Comparison of ENCODE assay signal across 17 cellular contexts in genomic region chr18:78816916-78817315, GRCh38.
A peak's percentile ranks its signal among the peaks of the same experiment; 100 is the strongest.
DNase-seq lines count a peak whose midpoint lies in the region; ATAC-seq and TF ChIP-seq lines count a peak whose summit lies in the region.
"Had no signal": no experiment of that assay in that cellular context is flagged by ENCODE, and none has a peak within 500 bp of the region (broad histone marks: within the 10 kb centered on the region; RNA-seq: fewer than 3 reads in every experiment).

No MANE protein-coding gene starts in this region.

- WGBS in spleen, 5 donors = 89 to 96% (median 93%) methylated on average over 18 to 21 of the region's 21 CpGs

- H3K36me3 ChIP-seq in BLaER1 treated with 17β-estradiol and CSF1 and Interleukin-3, amounts not matched to agents 10 nM and 100 nM = no peaks in the 10 kb centered on the region
- H3K36me3 ChIP-seq in spleen = no peaks in the 10 kb centered on the region
- H3K36me3 ChIP-seq: BE2C, BLaER1 had no signal

- intact Hi-C loops in spleen (cut with DNase I; ENCODE audit: low total_unique reads) = no loop called here

- H3K9ac ChIP-seq in BLaER1 treated with 17β-estradiol and CSF1 and Interleukin-3, amounts not matched to agents 10 nM and 100 nM = no peak overlapping the region
- H3K9ac ChIP-seq: BLaER1 had no signal

- no peaks in the 10 kb centered on the region for H4K20me1 ChIP-seq in BLaER1 treated with 17β-estradiol and CSF1 and Interleukin-3, amounts not matched to agents 10 nM and 100 nM
- H4K20me1 ChIP-seq: BLaER1 had no signal

- TF ChIP-seq CTCF in spleen (IDR thresholded peaks at IDR 0.05 in 8 of 11, conservative IDR thresholded peaks at IDR 0.05 in 3 of 11) = no peak

- H3K27me3 ChIP-seq in BLaER1 treated with 17β-estradiol and CSF1 and Interleukin-3, amounts not matched to agents 10 nM and 100 nM = no peaks in the 10 kb centered on the region
- peaks cover 0 to 94% (median 0%) of the 10 kb centered on the region in 7 donors for H3K27me3 ChIP-seq in spleen (replicated peaks in 1 of 7)
- H3K27me3 ChIP-seq: BLaER1 had no signal

- no peak for TF ChIP-seq POLR2A in spleen (IDR thresholded peaks at IDR 0.05)

- DNase-seq in mesenteric fat pad (ENCODE audit: low spot score) (peak; percentile 33), spleen (peak; percentile 51)
- DNase-seq in NK-92 treated with Interleukin-12 subunit alpha and Interleukin-12 subunit beta, amount 100 ng/mL, for 24 hours (lab: John Stamatoyannopoulos, UW) = no peak
- DNase-seq: 8988T; ACHN; BE2C; Caco-2; Calu3; CD4-positive, alpha-beta T cell; CD8-positive, alpha-beta T cell; DMS79 treated with DMSO at 0.1 percent for 48 hours; GF-D8 had no signal

- peak overlapping the region in 1 of 11 experiments; percentile 28; a peak in 1 of 22 replicates for H3K27ac ChIP-seq in BLaER1 treated with 17β-estradiol and CSF1 and Interleukin-3, amounts not matched to agents 10 nM and 100 nM
- H3K27ac ChIP-seq in spleen = no peak overlapping the region
- H3K27ac ChIP-seq: BLaER1, C4-2B had no signal

- H3K4me1 ChIP-seq in BLaER1 treated with 17β-estradiol and CSF1 and Interleukin-3, amounts not matched to agents 10 nM and 100 nM = peaks cover 0 to 30% (median 14%) of the 10 kb centered on the region in 10 experiments; a peak in 14 of 20 replicates
- H3K4me1 ChIP-seq in spleen = no peaks in the 10 kb centered on the region
- H3K4me1 ChIP-seq: BE2C, Caco-2 had no signal

- peak overlapping the region in 9 of 11 experiments; percentile 36 to 83 (median 53); a peak in 15 of 22 replicates for H3K4me2 ChIP-seq in BLaER1 treated with 17β-estradiol and CSF1 and Interleukin-3, amounts not matched to agents 10 nM and 100 nM
- H3K4me2 ChIP-seq: BLaER1 had no signal

- H3K4me3 ChIP-seq in BLaER1 treated with 17β-estradiol and CSF1 and Interleukin-3, amounts not matched to agents 10 nM and 100 nM = no peak overlapping the region
- H3K4me3 ChIP-seq in spleen = no peak overlapping the region
- H3K4me3 ChIP-seq: BLaER1 had no signal

- no peaks in the 10 kb centered on the region for H3K9me3 ChIP-seq in BLaER1 treated with 17β-estradiol and CSF1 and Interleukin-3, amounts not matched to agents 10 nM and 100 nM (replicated peaks in 1 of 11)
- H3K9me3 ChIP-seq in spleen = no peaks in the 10 kb centered on the region
- H3K9me3 ChIP-seq: BE2C, BLaER1, Caco-2 had no signal

- ATAC-seq in GM21723 (IDR thresholded peaks at IDR 0.05; ENCODE audit: unreplicated experiment) (no peak), HG03095 (IDR thresholded peaks at IDR 0.05; ENCODE audit: unreplicated experiment) (no peak)
- ATAC-seq: CD8-positive, alpha-beta T cell had no signal
